23 cellular contexts compared by ENCODE assay signal in the genomic region with DNA sequence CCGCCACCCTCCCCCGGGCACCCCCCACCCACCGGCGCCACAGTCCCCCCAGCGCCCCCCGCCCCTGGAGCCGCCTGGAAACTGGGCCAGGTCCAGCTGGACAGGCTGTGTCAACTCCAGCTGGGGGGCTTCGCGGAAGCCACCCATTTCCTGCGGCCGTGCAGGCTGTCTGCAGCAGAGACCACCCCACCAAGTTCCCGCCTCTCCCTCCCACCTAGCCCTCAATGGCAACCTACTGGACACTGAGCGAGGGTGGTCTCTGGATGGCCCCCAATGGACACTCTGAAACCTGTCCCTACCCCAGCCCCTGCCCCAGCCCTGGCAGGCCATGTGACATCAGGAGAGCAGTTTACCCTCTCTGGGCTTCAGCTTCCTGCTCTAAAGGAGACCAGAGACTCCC.
DNase-seq lines count a peak whose midpoint lies in the region; ATAC-seq, FAIRE-seq and TF ChIP-seq lines count a peak whose summit lies in the region.
"Had no signal": no experiment of that assay in that cellular context is flagged by ENCODE, and none has a peak within 500 bp of the region (broad histone marks: within the 10 kb centered on the region; RNA-seq: fewer than 3 reads in every experiment).

No MANE protein-coding gene starts in this region.

- TF ChIP-seq POLR2A in heart left ventricle (IDR thresholded peaks at IDR 0.05) (no peak), endothelial cell of umbilical vein (IDR thresholded peaks at IDR 0.05; ENCODE audit: low read depth, low read length) (no peak)

- H3K27me3 ChIP-seq in heart left ventricle (peaks cover 0 to 50% (median 26%) of the 10 kb centered on the region in 9 donors), endothelial cell of umbilical vein (ENCODE audit: control insufficient read depth in 2 of 2, insufficient read depth in 2 of 2, low read length in 2 of 2) (peaks cover 0 to 2% of the 10 kb centered on the region in 2 experiments), neuronal stem cell (ENCODE audit: control insufficient read depth in 3 of 3, insufficient read depth in 3 of 3, low read depth in 1 of 3, low read length in 3 of 3) (peaks cover 0 to 62% (median 21%) of the 10 kb centered on the region in 3 experiments), upper lobe of right lung (peaks cover 37% of the 10 kb centered on the region)
- H3K27me3 ChIP-seq: SJSA1 had no signal

- no peak overlapping the region for H3K9ac ChIP-seq in endothelial cell of umbilical vein (replicated peaks; ENCODE audit: extremely low read depth, insufficient read depth, low read length)
- H3K9ac ChIP-seq in neuronal stem cell (ENCODE audit: low read depth, low read length, poor library complexity) = no peak overlapping the region

- no peak for FAIRE-seq in endothelial cell of umbilical vein (lab: Jason Lieb, UNC)
- FAIRE-seq: GM12891 had no signal

- peak overlapping the region; percentile 42 for H2AK5ac ChIP-seq in neuronal stem cell (ENCODE audit: low read depth, low read length)

- no peak overlapping the region for H4K8ac ChIP-seq in neuronal stem cell (ENCODE audit: low read depth, low read length)

- peak overlapping the region in 8 of 12 donors; percentile 17 to 81 (median 74) for H3K27ac ChIP-seq in heart left ventricle
- H3K27ac ChIP-seq in endothelial cell of umbilical vein (ENCODE audit: insufficient read depth, low read depth, low read length) = peak overlapping the region; percentile 25
- H3K27ac ChIP-seq in neuronal stem cell (replicated peaks; ENCODE audit: low read length) = no peak overlapping the region
- peak overlapping the region; percentile 65 for H3K27ac ChIP-seq in upper lobe of right lung
- H3K27ac ChIP-seq: SJSA1 had no signal

- TF ChIP-seq CTCF in heart left ventricle (IDR thresholded peaks at IDR 0.05) (no peak), endothelial cell of umbilical vein (IDR thresholded peaks at IDR 0.05; ENCODE audit: extremely low read depth in 1 of 2, insufficient read depth in 1 of 2, low read depth in 1 of 2, low read length in 2 of 2) (no peak), upper lobe of right lung (IDR thresholded peaks at IDR 0.05) (no peak)

- no peak overlapping the region for H4K91ac ChIP-seq in neuronal stem cell (ENCODE audit: low read depth, low read length, poor library complexity)

- POLR2A ChIA-PET in endothelial cell of umbilical vein (lab: Charles Lee) = no interaction called here

- H2BK15ac ChIP-seq in neuronal stem cell (ENCODE audit: low read length) = peak overlapping the region; percentile 81

- H3K4ac ChIP-seq in neuronal stem cell (ENCODE audit: low read length) = no peak overlapping the region

- H3K36me3 ChIP-seq in heart left ventricle (no peaks in the 10 kb centered on the region), endothelial cell of umbilical vein (ENCODE audit: control insufficient read depth in 2 of 2, extremely low read depth in 1 of 2, insufficient read depth in 2 of 2, low read length in 2 of 2) (no peaks in the 10 kb centered on the region), neuronal stem cell (replicated peaks in 1 of 2; ENCODE audit: control insufficient read depth in 2 of 2, insufficient read depth in 2 of 2, low read length in 2 of 2) (no peaks in the 10 kb centered on the region), upper lobe of right lung (no peaks in the 10 kb centered on the region)
- H3K36me3 ChIP-seq: HAP-1, MG63, Peyer's patch, SJSA1 had no signal

- ATAC-seq in heart left ventricle = no peak
- ATAC-seq in left ventricle myocardium superior = no peak
- ATAC-seq in upper lobe of right lung = no peak
- ATAC-seq in HG02840 (IDR thresholded peaks at IDR 0.05; ENCODE audit: low FRiP score, unreplicated experiment) = no peak
- ATAC-seq: CD8-positive, alpha-beta T cell had no signal

- no peak overlapping the region for H3K14ac ChIP-seq in neuronal stem cell (ENCODE audit: low read length)

- no peak overlapping the region for H3K23ac ChIP-seq in neuronal stem cell (ENCODE audit: low read depth, low read length, poor library complexity)

- H2BK5ac ChIP-seq in neuronal stem cell (ENCODE audit: low read length) = no peak overlapping the region

- CTCF ChIA-PET in endothelial cell of umbilical vein (lab: Charles Lee) = interaction anchor here (2.5 kb wide), 1 partner anchor 18 kb away, joined by 8 read pairs; no protein-coding TSS in a partner anchor

- intact Hi-C loops in heart left ventricle (cut with DNase I) (loop anchor here in 3 of 10 donors (2.0 kb wide), 2 partner anchors 17 to 75 kb away; no protein-coding TSS in a partner anchor), left ventricle myocardium superior (cut with micrococcal nuclease) (no loop called here), endothelial cell of umbilical vein (cut with micrococcal nuclease) (loop anchor here (1.0 to 2.0 kb wide), 4 partner anchors 12 to 73 kb away; no protein-coding TSS in a partner anchor), upper lobe of right lung (cut with DNase I) (no loop called here)

- H3K4me2 ChIP-seq in endothelial cell of umbilical vein (ENCODE audit: insufficient read depth, low read length) = no peak overlapping the region
- H3K4me2 ChIP-seq in neuronal stem cell (ENCODE audit: insufficient read depth, low read length, poor library complexity, severe bottlenecking) = no peak overlapping the region

- no peak overlapping the region for H2BK120ac ChIP-seq in neuronal stem cell (ENCODE audit: low read depth, low read length)

- no TSS peak for BruUV-seq in endothelial cell of umbilical vein (replicated peaks; lab: Mats Ljungman, UMichigan)

- 27 to 43% (median 29%) methylated on average over 1 to 13 of the region's 13 CpGs for WGBS in heart left ventricle, 4 donors
- no CpG with 5 or more reads among the region's 13 CpGs for WGBS in neuronal stem cell (ENCODE audit: extremely low coverage in 2 of 2, insufficient read length in 2 of 2, insufficient replicate concordance in 1 of 2), 2 donors

- no peak for DNase-seq in heart left ventricle
- no peak for DNase-seq in left ventricle myocardium superior
- DNase-seq in endothelial cell of umbilical vein (ENCODE audit: low read depth, low spot score) = no peak
- no peak for DNase-seq in neuronal stem cell (ENCODE audit: low spot score)
- no peak for DNase-seq in upper lobe of right lung
- no peak for DNase-seq in NCI-H2196 treated with DMSO at 0.1 percent for 48 hours (lab: John Stamatoyannopoulos, UW; ENCODE audit: unreplicated experiment)
- DNase-seq: 8988T; C1 segment of cervical spinal cord; Kasumi-1; MG63; NCI-H1048; NCI-H1417 treated with DMSO at 0.1 percent for 48 hours; NCI-H1930; NCI-H226; NCI-H510A treated with DMSO at 0.1 percent for 48 hours; NCI-H748 treated with DMSO at 0.1 percent for 48 hours; NK-92 treated with Interleukin-12 subunit alpha and Interleukin-12 subunit beta, amount 100 ng/mL, for 24 hours had no signal

- H3K79me2 ChIP-seq in endothelial cell of umbilical vein (ENCODE audit: control insufficient read depth, insufficient read depth, low read length) = no peaks in the 10 kb centered on the region

- H3K9me3 ChIP-seq in heart left ventricle (peaks cover 0 to 3% (median 0%) of the 10 kb centered on the region in 12 donors), endothelial cell of umbilical vein (replicated peaks; ENCODE audit: control insufficient read depth, insufficient read depth, low read length) (no peaks in the 10 kb centered on the region), neuronal stem cell (replicated peaks in 1 of 2; ENCODE audit: control insufficient read depth in 2 of 2, insufficient read depth in 1 of 2, low read depth in 1 of 2, low read length in 2 of 2) (no peaks in the 10 kb centered on the region), upper lobe of right lung (no peaks in the 10 kb centered on the region)
- H3K9me3 ChIP-seq: HAP-1, MG63, Peyer's patch, SJSA1 had no signal

- dilution Hi-C loops in endothelial cell of umbilical vein (cut with MboI; ENCODE audit: extremely low pct_ligation_motif_present, low sequenced_read_pairs) = no loop called here

- H3K9me1 ChIP-seq in endothelial cell of umbilical vein (replicated peaks; ENCODE audit: control insufficient read depth, extremely low read depth, insufficient read depth, low read length) = no peaks in the 10 kb centered on the region

- H3K4me1 ChIP-seq in heart left ventricle (peaks cover 0 to 28% (median 11%) of the 10 kb centered on the region in 12 donors), endothelial cell of umbilical vein (ENCODE audit: control insufficient read depth, extremely low read depth, insufficient read depth, low read length) (peaks cover 40% of the 10 kb centered on the region), neuronal stem cell (ENCODE audit: control insufficient read depth in 2 of 2, insufficient read depth in 1 of 2, low read depth in 1 of 2, low read length in 2 of 2) (no peaks in the 10 kb centered on the region), upper lobe of right lung (no peaks in the 10 kb centered on the region)
- H3K4me1 ChIP-seq: HAP-1 had no signal

- no peaks in the 10 kb centered on the region for H3K79me1 ChIP-seq in neuronal stem cell (ENCODE audit: low read depth, low read length)

- H4K20me1 ChIP-seq in endothelial cell of umbilical vein (replicated peaks; ENCODE audit: control insufficient read depth, extremely low read depth, insufficient read depth, low read length) = no peaks in the 10 kb centered on the region

- H3K18ac ChIP-seq in neuronal stem cell (ENCODE audit: low read length) = peak overlapping the region; percentile 73

- H3K4me3 ChIP-seq in heart left ventricle (peak overlapping the region in 5 of 12 donors; percentile 17 to 31 (median 28)), endothelial cell of umbilical vein (replicated peaks in 1 of 3; ENCODE audit: insufficient read depth in 1 of 3, low read depth in 1 of 3, low read length in 3 of 3) (no peak overlapping the region), neuronal stem cell (ENCODE audit: low read length in 2 of 2) (no peak overlapping the region), upper lobe of right lung (no peak overlapping the region)
- H3K4me3 ChIP-seq: HAP-1, MG63, Peyer's patch, SJSA1 had no signal

- peak overlapping the region; percentile 33 for H2BK12ac ChIP-seq in neuronal stem cell (ENCODE audit: low read length)

- no peak overlapping the region for H2AFZ ChIP-seq in endothelial cell of umbilical vein (ENCODE audit: low read depth, low read length)
- no peak overlapping the region for H2AFZ ChIP-seq in neuronal stem cell (ENCODE audit: low read length)

TF ChIP-seq in endothelial cell of umbilical vein, 7 proteins besides CTCF, POLR2A, EP300 and RAD21 (continues in another document):
- TF ChIP-seq FOS (IDR thresholded peaks at IDR 0.05; ENCODE audit: borderline replicate concordance, insufficient read depth, low read length) = no peak
- no peak for TF ChIP-seq MYC (IDR thresholded peaks at IDR 0.05; ENCODE audit: low read depth, low read length)
- no peak for TF ChIP-seq EZH2 (IDR thresholded peaks at IDR 0.05; ENCODE audit: borderline replicate concordance, low read depth, low read length, severe bottlenecking)
- TF ChIP-seq GATA2 (IDR thresholded peaks at IDR 0.05; ENCODE audit: insufficient read depth, insufficient read length, low read depth, low read length) = no peak
- TF ChIP-seq POLR2AphosphoS5 (IDR thresholded peaks at IDR 0.05; ENCODE audit: insufficient read depth, low read depth, low read length) = no peak
- TF ChIP-seq JUN (IDR thresholded peaks at IDR 0.05; ENCODE audit: borderline replicate concordance, insufficient read depth, insufficient read length, low read depth) = no peak
